Comparison of ENCODE assay signal across 18 cellular contexts in genomic region chr7:105187302-105188169, GRCh38.
DNase-seq lines count a peak whose midpoint lies in the region; ATAC-seq and TF ChIP-seq lines count a peak whose summit lies in the region.
"Had no signal": no experiment of that assay in that cellular context is flagged by ENCODE, and none has a peak within 500 bp of the region (broad histone marks: within the 10 kb centered on the region; RNA-seq: fewer than 3 reads in every experiment).

No MANE protein-coding gene starts in this region.

- no peak overlapping the region for H3K4me3 Mint-ChIP-seq in activated T-helper 1 cell treated with anti-CD3 and anti-CD28 coated beads, Interleukin-12 subunit alpha, Interleukin-12 subunit beta, Interleukin-2, Interleukin-4 antibody, amounts not matched to agents 30 ng/mL and 10 ng/mL and 1 ng/mL, durations not matched to agents 14 hours and 24 hours and 36 hours
- H3K4me3 Mint-ChIP-seq: activated naive CD8-positive, alpha-beta T cell; T-helper 2 cell treated with Interferon-gamma antibody and Interleukin-4, amounts not matched to agents 5 μg/mL and 100 μg/mL, for 36 hours had no signal

- TF ChIP-seq POLR2A in ovary (IDR thresholded peaks at IDR 0.05), result no peak

- DNase-seq in GM20000 (ENCODE audit: low spot score), result peak; percentile 20
- DNase-seq in activated T-helper 1 cell treated with anti-CD3 and anti-CD28 coated beads, Interleukin-12 subunit alpha, Interleukin-12 subunit beta, Interleukin-2, Interleukin-4 antibody, amounts not matched to agents 30 ng/mL and 10 ng/mL and 1 ng/mL, durations not matched to agents 14 hours and 24 hours and 36 hours (ENCODE audit: low spot score), result no peak
- no peak for DNase-seq in ovary
- no peak for DNase-seq in DMS153 treated with DMSO at 0.1 percent for 48 hours (lab: John Stamatoyannopoulos, UW; ENCODE audit: unreplicated experiment)
- DNase-seq: activated CD4-positive, alpha-beta T cell treated with anti-CD3 and anti-CD28 coated beads, Interleukin-2, amount 50 U/mL, for 48 hours; C1 segment of cervical spinal cord; GOT3; mesendoderm; NCI-H1417; NCI-H526 treated with DMSO at 0.1 percent for 48 hours; nucleus accumbens had no signal

- no peak for TF ChIP-seq EP300 in ovary (IDR thresholded peaks at IDR 0.05)

- no peak overlapping the region for H3K4me3 ChIP-seq in ovary
- H3K4me3 ChIP-seq: skin epidermis had no signal

- no peaks in the 10 kb centered on the region for H3K27me3 Mint-ChIP-seq in activated T-helper 1 cell treated with anti-CD3 and anti-CD28 coated beads, Interleukin-12 subunit alpha, Interleukin-12 subunit beta, Interleukin-2, Interleukin-4 antibody, amounts not matched to agents 30 ng/mL and 10 ng/mL and 1 ng/mL, durations not matched to agents 14 hours and 24 hours and 36 hours (ENCODE audit: insufficient read depth)
- H3K27me3 Mint-ChIP-seq: activated naive CD8-positive, alpha-beta T cell had no signal

- ATAC-seq in GM18502 (IDR thresholded peaks at IDR 0.05; ENCODE audit: poor library complexity, unreplicated experiment), result peak; percentile 68
- peak; percentile 65 for ATAC-seq in HG03442 (IDR thresholded peaks at IDR 0.05; ENCODE audit: unreplicated experiment)
- ATAC-seq in esophagus mucosa, result peak; percentile 54
- no peak for ATAC-seq in GM18873 (IDR thresholded peaks at IDR 0.05; ENCODE audit: low FRiP score, unreplicated experiment)

- H3K4me1 Mint-ChIP-seq in activated T-helper 1 cell treated with anti-CD3 and anti-CD28 coated beads, Interleukin-12 subunit alpha, Interleukin-12 subunit beta, Interleukin-2, Interleukin-4 antibody, amounts not matched to agents 30 ng/mL and 10 ng/mL and 1 ng/mL, durations not matched to agents 14 hours and 24 hours and 36 hours (ENCODE audit: low read depth), result no peaks in the 10 kb centered on the region

- H3K9me3 Mint-ChIP-seq in activated T-helper 1 cell treated with anti-CD3 and anti-CD28 coated beads, Interleukin-12 subunit alpha, Interleukin-12 subunit beta, Interleukin-2, Interleukin-4 antibody, amounts not matched to agents 30 ng/mL and 10 ng/mL and 1 ng/mL, durations not matched to agents 14 hours and 24 hours and 36 hours, result no peaks in the 10 kb centered on the region
- H3K9me3 Mint-ChIP-seq: T-helper 2 cell treated with Interferon-gamma antibody and Interleukin-4, amounts not matched to agents 5 μg/mL and 100 μg/mL, for 36 hours had no signal

- no peak overlapping the region for H3K27ac Mint-ChIP-seq in activated T-helper 1 cell treated with anti-CD3 and anti-CD28 coated beads, Interleukin-12 subunit alpha, Interleukin-12 subunit beta, Interleukin-2, Interleukin-4 antibody, amounts not matched to agents 30 ng/mL and 10 ng/mL and 1 ng/mL, durations not matched to agents 14 hours and 24 hours and 36 hours
- H3K27ac Mint-ChIP-seq: activated naive CD8-positive, alpha-beta T cell; T-helper 2 cell treated with Interferon-gamma antibody and Interleukin-4, amounts not matched to agents 5 μg/mL and 100 μg/mL, for 36 hours had no signal

- no peaks in the 10 kb centered on the region for H3K36me3 ChIP-seq in ovary

- H3K27ac ChIP-seq in ovary, result no peak overlapping the region

- H3K9me3 ChIP-seq in ovary, result no peaks in the 10 kb centered on the region

- TF ChIP-seq CTCF in GM20000 (IDR thresholded peaks at IDR 0.05; ENCODE audit: extremely low read depth, missing control alignments) (no peak), ovary (IDR thresholded peaks at IDR 0.05) (no peak)

- intact Hi-C loops in activated T-helper 1 cell treated with anti-CD3 and anti-CD28 coated beads, Interleukin-12 subunit alpha, Interleukin-12 subunit beta, Interleukin-2, Interleukin-4 antibody, amounts not matched to agents 30 ng/mL and 10 ng/mL and 1 ng/mL, durations not matched to agents 14 hours and 24 hours and 36 hours (cut with micrococcal nuclease), result no loop called here
- intact Hi-C loops in ovary (cut with DNase I), result no loop called here

- no peaks in the 10 kb centered on the region for H3K27me3 ChIP-seq in ovary

- peaks cover 4% of the 10 kb centered on the region for H3K36me3 Mint-ChIP-seq in activated T-helper 1 cell treated with anti-CD3 and anti-CD28 coated beads, Interleukin-12 subunit alpha, Interleukin-12 subunit beta, Interleukin-2, Interleukin-4 antibody, amounts not matched to agents 30 ng/mL and 10 ng/mL and 1 ng/mL, durations not matched to agents 14 hours and 24 hours and 36 hours (ENCODE audit: low read depth)
- H3K36me3 Mint-ChIP-seq: activated naive CD8-positive, alpha-beta T cell had no signal

- H3K4me1 ChIP-seq in ovary (ENCODE audit: insufficient read depth), result no peaks in the 10 kb centered on the region

- 81 to 85% (median 81%) methylated on average over 4 of the region's 4 CpGs for WGBS in ovary, 3 donors
